In genomic region chr2:119218478-119219064, GRCh38 we compare ENCODE assay signal across 8 cellular contexts. TPM values are rescaled to one million over a fixed set of nuclear protein-coding genes. Genes with fewer than 3 reads are reported as not detected.
DNase-seq lines count a peak whose midpoint lies in the region; ATAC-seq and TF ChIP-seq lines count a peak whose summit lies in the region.

No MANE protein-coding gene starts in this region.

- H2BK15ac ChIP-seq in IMR-90 (ENCODE audit: low read depth, low read length): no peak overlapping the region

- no peaks in the 10 kb centered on the region for H3K79me1 ChIP-seq in IMR-90 (ENCODE audit: low read depth in 1 of 2, low read length in 2 of 2)

- H3K27ac ChIP-seq in IMR-90 (ENCODE audit: insufficient read depth, low read length): no peak overlapping the region

- H3K9ac ChIP-seq in IMR-90 (ENCODE audit: low read depth, low read length): no peak overlapping the region

- no peak overlapping the region for H3K56ac ChIP-seq in IMR-90 (ENCODE audit: extremely low read depth, insufficient read depth, low read length)

- no peak overlapping the region; a peak in 1 of 4 replicates for H4K8ac ChIP-seq in IMR-90 (ENCODE audit: low read depth in 2 of 2, low read length in 2 of 2)

- dilution Hi-C loops in IMR-90 (cut with HindIII; ENCODE audit: low sequenced_read_pairs, unreplicated experiment): no loop called here

- H2AFZ ChIP-seq in IMR-90 (replicated peaks; ENCODE audit: low read length, poor library complexity): peak overlapping the region; percentile 75

- H3K4me1 Mint-ChIP-seq in activated T-helper 1 cell treated with anti-CD3 and anti-CD28 coated beads, Interleukin-12 subunit alpha, Interleukin-12 subunit beta, Interleukin-2, Interleukin-4 antibody, amounts not matched to agents 30 ng/mL and 10 ng/mL and 1 ng/mL, durations not matched to agents 14 hours and 24 hours and 36 hours (ENCODE audit: low read depth): no peaks in the 10 kb centered on the region

- H3K27me3 ChIP-seq in IMR-90 (ENCODE audit: control insufficient read depth, insufficient read depth, low read length): peaks cover 3% of the 10 kb centered on the region

- H4K91ac ChIP-seq in IMR-90 (ENCODE audit: insufficient read depth, low read depth, low read length): peak overlapping the region; percentile 34

- in situ Hi-C loops in Caki2 (cut with HindIII; ENCODE audit: low pct_unique_long_range_greater_than_20kb, low sequenced_read_pairs): no loop called here
- in situ Hi-C loops in IMR-90 (cut with MboI; ENCODE audit: low sequenced_read_pairs): no loop called here

- peaks cover 23% of the 10 kb centered on the region for H3K27me3 Mint-ChIP-seq in activated T-helper 1 cell treated with anti-CD3 and anti-CD28 coated beads, Interleukin-12 subunit alpha, Interleukin-12 subunit beta, Interleukin-2, Interleukin-4 antibody, amounts not matched to agents 30 ng/mL and 10 ng/mL and 1 ng/mL, durations not matched to agents 14 hours and 24 hours and 36 hours (ENCODE audit: insufficient read depth)

- TF ChIP-seq CTCF in IMR-90 (conservative IDR thresholded peaks at IDR 0.05; ENCODE audit: low read depth, low read length): peak; percentile 75
- no peak for TF ChIP-seq CTCF in mucosa of descending colon (IDR thresholded peaks at IDR 0.05)

- no peak overlapping the region for H4K5ac ChIP-seq in IMR-90 (ENCODE audit: low read depth, low read length)

- BruUV-seq in IMR-90 (replicated peaks; lab: Mats Ljungman, UMichigan): no TSS peak

- H2BK120ac ChIP-seq in IMR-90 (ENCODE audit: low read depth, low read length): 0 out of 2 replicates have a peak overlapping the region, but pooled peaks have one; percentile 13

- H3K4me3 Mint-ChIP-seq in activated T-helper 1 cell treated with anti-CD3 and anti-CD28 coated beads, Interleukin-12 subunit alpha, Interleukin-12 subunit beta, Interleukin-2, Interleukin-4 antibody, amounts not matched to agents 30 ng/mL and 10 ng/mL and 1 ng/mL, durations not matched to agents 14 hours and 24 hours and 36 hours: no peak overlapping the region

- H3K36me3 Mint-ChIP-seq in activated T-helper 1 cell treated with anti-CD3 and anti-CD28 coated beads, Interleukin-12 subunit alpha, Interleukin-12 subunit beta, Interleukin-2, Interleukin-4 antibody, amounts not matched to agents 30 ng/mL and 10 ng/mL and 1 ng/mL, durations not matched to agents 14 hours and 24 hours and 36 hours (ENCODE audit: low read depth): no peaks in the 10 kb centered on the region

- no peaks in the 10 kb centered on the region for H4K20me1 ChIP-seq in IMR-90 (ENCODE audit: insufficient read depth, low read length)

- H3K27ac Mint-ChIP-seq in activated T-helper 1 cell treated with anti-CD3 and anti-CD28 coated beads, Interleukin-12 subunit alpha, Interleukin-12 subunit beta, Interleukin-2, Interleukin-4 antibody, amounts not matched to agents 30 ng/mL and 10 ng/mL and 1 ng/mL, durations not matched to agents 14 hours and 24 hours and 36 hours: no peak overlapping the region

- DNase-seq in Caki2 (ENCODE audit: low read depth) (peak; percentile 16), IMR-90 (peak; percentile 74), SK-N-DZ (ENCODE audit: low spot score) (peak; percentile 21), hepatic stellate cell (ENCODE audit: low spot score) (peak; percentile 73), OCI-M2 (lab: John Stamatoyannopoulos, UW; ENCODE audit: unreplicated experiment) (no peak), Ammon's horn (ENCODE audit: low spot score) (no peak), mucosa of descending colon (no peak)
- no peak for DNase-seq in activated T-helper 1 cell treated with anti-CD3 and anti-CD28 coated beads, Interleukin-12 subunit alpha, Interleukin-12 subunit beta, Interleukin-2, Interleukin-4 antibody, amounts not matched to agents 30 ng/mL and 10 ng/mL and 1 ng/mL, durations not matched to agents 14 hours and 24 hours and 36 hours (ENCODE audit: low spot score)

- no peak overlapping the region for H3K4me2 ChIP-seq in IMR-90 (ENCODE audit: low read depth, low read length)

- no peaks in the 10 kb centered on the region for H3K9me3 Mint-ChIP-seq in activated T-helper 1 cell treated with anti-CD3 and anti-CD28 coated beads, Interleukin-12 subunit alpha, Interleukin-12 subunit beta, Interleukin-2, Interleukin-4 antibody, amounts not matched to agents 30 ng/mL and 10 ng/mL and 1 ng/mL, durations not matched to agents 14 hours and 24 hours and 36 hours

- CTCF ChIA-PET in IMR-90 (lab: Yijun Ruan, JAX): interaction anchor here (0.6 to 1.7 kb wide), 4 partner anchors 22 to 72 kb away, joined by 3 to 5 read pairs (median 4); no protein-coding TSS in a partner anchor

- no peak for ATAC-seq in IMR-90 (ENCODE audit: low read depth)
- no peak for ATAC-seq in mucosa of descending colon

- H2BK5ac ChIP-seq in IMR-90 (ENCODE audit: low read depth, low read length, poor library complexity, severe bottlenecking): no peak overlapping the region

- H3K4me3 ChIP-seq in IMR-90 (ENCODE audit: insufficient read depth, low read depth, low read length) (no peak overlapping the region), mucosa of descending colon (no peak overlapping the region)

- 19% methylated on average over 3 of the region's 6 CpGs; no CpG with 5 or more reads in 1 of the 2 experiments for WGBS in IMR-90 (ENCODE audit: extremely low coverage in 2 of 2, insufficient read length in 1 of 2), 2 experiments

- no peak overlapping the region; the same call in 1 of the 2 replicates for H3K23ac ChIP-seq in IMR-90 (ENCODE audit: low read depth, low read length)

- no peak overlapping the region for H3K18ac ChIP-seq in IMR-90 (ENCODE audit: low read depth, low read length)

- TF ChIP-seq POLR2A in IMR-90 (IDR thresholded peaks at IDR 0.05; ENCODE audit: low read depth, low read length): no peak

- H3K36me3 ChIP-seq in IMR-90 (ENCODE audit: control insufficient read depth, insufficient read depth, low read length): no peaks in the 10 kb centered on the region
- no peaks in the 10 kb centered on the region for H3K36me3 ChIP-seq in mucosa of descending colon (ENCODE audit: low read depth)

- 0 out of 2 replicates have a peak, but pooled peaks cover 3% of the 10 kb centered on the region for H3K9me1 ChIP-seq in IMR-90 (ENCODE audit: insufficient read depth, low read length)

- peak overlapping the region; percentile 76 for H2AK9ac ChIP-seq in IMR-90 (replicated peaks; ENCODE audit: low read depth, low read length, poor library complexity)

- H3K4ac ChIP-seq in IMR-90 (ENCODE audit: low read depth, low read length): peak overlapping the region; percentile 27; the same call in 1 of the 2 replicates

- 0 out of 2 replicates have a peak overlapping the region, but pooled peaks have one; percentile 39 for H2AK5ac ChIP-seq in IMR-90 (ENCODE audit: low read depth, low read length)

- H3K9me3 ChIP-seq in IMR-90 (ENCODE audit: control insufficient read depth, insufficient read depth, low read length) (no peaks in the 10 kb centered on the region), mucosa of descending colon (no peaks in the 10 kb centered on the region)

- H3K14ac ChIP-seq in IMR-90 (replicated peaks; ENCODE audit: low read depth, low read length): no peak overlapping the region

- H3K4me1 ChIP-seq in IMR-90 (ENCODE audit: control insufficient read depth, insufficient read depth, low read length) (peaks cover 3% of the 10 kb centered on the region; the same call in 1 of the 2 replicates), mucosa of descending colon (ENCODE audit: low read depth) (no peaks in the 10 kb centered on the region)

- intact Hi-C loops in IMR-90 (cut with micrococcal nuclease): loop anchor here (1.0 to 5.0 kb wide), 3 partner anchors 47 to 336 kb away; no protein-coding TSS in a partner anchor
- intact Hi-C loops in activated T-helper 1 cell treated with anti-CD3 and anti-CD28 coated beads, Interleukin-12 subunit alpha, Interleukin-12 subunit beta, Interleukin-2, Interleukin-4 antibody, amounts not matched to agents 30 ng/mL and 10 ng/mL and 1 ng/mL, durations not matched to agents 14 hours and 24 hours and 36 hours (cut with micrococcal nuclease): no loop called here
- intact Hi-C loops in mucosa of descending colon (cut with DNase I, micrococcal nuclease): no loop called here

- TF ChIP-seq RAD21 in IMR-90 (IDR thresholded peaks at IDR 0.05; ENCODE audit: low read length): peak; percentile 92

- no peak overlapping the region; the same call in 1 of the 2 replicates for H2BK20ac ChIP-seq in IMR-90 (ENCODE audit: low read depth, low read length)

- POLR2A ChIA-PET in IMR-90 (lab: Charles Lee; ENCODE audit: unreplicated experiment): no interaction called here

TF ChIP-seq in IMR-90, 13 proteins besides CTCF, POLR2A, EP300 and RAD21:
- TF ChIP-seq BHLHE40 (IDR thresholded peaks at IDR 0.05; ENCODE audit: low read depth, low read length) (no peak), SMC3 (IDR thresholded peaks at IDR 0.05; ENCODE audit: low read depth, low read length) (peak; percentile 90), ELK1 (IDR thresholded peaks at IDR 0.05; ENCODE audit: borderline replicate concordance, low read depth, low read length) (no peak), MAZ (IDR thresholded peaks at IDR 0.05; ENCODE audit: borderline replicate concordance, low read depth, low read length) (no peak), FOS (IDR thresholded peaks at IDR 0.05; ENCODE audit: low read depth, low read length) (no peak)

RNA-seq across cellular contexts. Expression of gene STEAP3, which starts 5.1 kb away (rescaled TPM):
- 1.4 and 3.4 TPM in 2 replicates for total RNA-seq in Caki2 (2014; rRNA removed; shearing (Covaris generic); ENCODE audit: low replicate concordance)
- total RNA-seq in IMR-90 (2012; rRNA removed) (18.9 and 19.4 TPM in 2 replicates), mucosa of descending colon (10 to 100 TPM; 13.9 to 28.9 (median 15.3) TPM)
- 43.9 and 46.6 TPM in 2 replicates for polyA plus RNA-seq in IMR-90 (2012; rRNA removed)
- polyA plus RNA-seq in IMR-90 (2012; cell fraction: cytosol; rRNA removed): 19.1 and 50.3 TPM in 2 replicates
- polyA plus RNA-seq in IMR-90 (2012; cell fraction: nucleus; rRNA removed; ENCODE audit: low replicate concordance): 35.5 and 93.9 TPM in 2 replicates
- 2.7 and 3.6 TPM in 2 replicates for polyA plus RNA-seq in SK-N-DZ (2014; cell fraction: cytosol; rRNA removed)
- 2.8 and 8.0 TPM in 2 replicates for polyA plus RNA-seq in SK-N-DZ (2014; cell fraction: nucleus; rRNA removed)
- 0.07 and 0.13 TPM in 2 replicates for total RNA-seq in activated T-helper 1 cell treated with anti-CD3 and anti-CD28 coated beads, Interleukin-12 subunit alpha, Interleukin-12 subunit beta, Interleukin-2, Interleukin-4 antibody, amounts not matched to agents 30 ng/mL and 10 ng/mL and 1 ng/mL, durations not matched to agents 14 hours and 24 hours and 36 hours

Comparison
In these comparisons a context has a peak if more than half of its experiments do, and no peak if none do; other contexts are left out.
1. DNase-seq: peak in Caki2 (single experiment), IMR-90 (single experiment), SK-N-DZ (single experiment) and hepatic stellate cell (single experiment); none in activated T-helper 1 cell treated with anti-CD3 and anti-CD28 coated beads, Interleukin-12 subunit alpha, Interleukin-12 subunit beta, Interleukin-2, Interleukin-4 antibody, amounts not matched to agents 30 ng/mL and 10 ng/mL and 1 ng/mL, durations not matched to agents 14 hours and 24 hours and 36 hours (single experiment), OCI-M2 (single experiment), Ammon's horn (single experiment) and mucosa of descending colon (0 of 3).